In the genomic region with DNA sequence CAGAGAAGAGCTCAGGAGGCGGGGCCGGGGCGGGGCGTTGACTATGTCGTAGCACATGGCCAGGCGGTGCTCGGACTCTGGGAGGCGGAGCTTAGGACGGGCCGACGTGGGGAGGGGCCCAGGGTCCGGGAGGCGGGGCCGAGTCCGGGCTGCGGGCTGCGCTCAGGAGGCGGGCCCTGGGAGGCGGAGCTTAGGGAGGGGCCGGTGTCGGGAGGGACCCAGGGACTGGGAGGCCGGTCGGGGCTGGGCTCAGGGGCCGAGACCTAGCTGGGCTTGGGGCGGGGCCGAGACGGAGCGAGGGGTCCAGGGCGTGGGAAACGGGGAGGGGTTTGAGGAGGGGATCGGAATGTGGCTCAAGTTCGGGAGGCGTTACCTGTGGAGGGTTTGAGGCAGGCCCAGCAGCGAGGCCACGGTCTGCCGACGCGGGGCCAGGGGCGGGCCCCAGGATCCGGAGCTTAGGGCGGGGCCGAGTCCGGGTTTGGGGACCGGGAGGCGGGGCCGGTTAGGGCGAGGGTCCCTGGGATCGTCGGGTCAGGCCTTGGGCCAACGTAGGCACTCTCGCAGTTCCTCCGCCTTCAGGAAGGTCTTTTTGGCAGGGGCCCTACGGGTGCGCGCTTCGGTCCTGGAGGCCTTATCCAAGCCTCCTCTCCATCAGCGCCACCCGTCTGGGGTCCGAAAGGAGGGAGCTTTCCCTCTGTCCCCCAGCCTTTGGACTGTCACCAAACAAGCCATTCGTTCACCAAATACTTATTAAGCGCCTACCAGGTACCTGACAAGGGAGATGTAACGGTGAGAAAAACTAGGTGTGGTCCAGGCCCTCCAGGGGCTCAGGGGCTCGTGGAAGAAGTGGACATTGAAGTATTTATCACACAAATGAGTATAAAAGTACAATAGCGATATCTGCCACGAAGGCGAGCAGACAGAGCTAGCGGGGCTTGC, we compare ENCODE assay signal across 8 cellular contexts. TPM values are rescaled to one million over a fixed set of nuclear protein-coding genes. Genes with fewer than 3 reads are reported as not detected.
A peak's percentile ranks its signal among the peaks of the same experiment; 100 is the strongest.
DNase-seq lines count a peak whose midpoint lies in the region; ATAC-seq and TF ChIP-seq lines count a peak whose summit lies in the region.
"Not testable (repeated sequence)": the region's sequence is repeated elsewhere in the genome, so short reads cannot be mapped to it uniquely, and the experiment has no call there.

No MANE protein-coding gene starts in this region.

- WGBS in psoas muscle, 3 donors, result 1 to 2% (median 2%) methylated on average over 41 to 57 of the region's 67 CpGs

- not testable (repeated sequence) for H3K9ac ChIP-seq in iPS-15b (ENCODE audit: low read depth, low read length)

- H3K36me3 Mint-ChIP-seq in central memory CD8-positive, alpha-beta T cell (ENCODE audit: insufficient read depth), result peaks cover 12% of the 10 kb centered on the region

- peak; percentile 77 for ATAC-seq in HG03103 (IDR thresholded peaks at IDR 0.05; ENCODE audit: low read depth, unreplicated experiment)
- not testable (repeated sequence) for ATAC-seq in central memory CD8-positive, alpha-beta T cell (replicated peaks; ENCODE audit: extremely low read depth, poor library complexity, severe bottlenecking); psoas muscle

- TF ChIP-seq CTCF in GM06990 (IDR thresholded peaks at IDR 0.05; ENCODE audit: insufficient read depth, low read length, poor library complexity, severe bottlenecking); psoas muscle (IDR thresholded peaks at IDR 0.05): not testable (repeated sequence)

- not testable (repeated sequence) for H3K9me3 Mint-ChIP-seq in central memory CD8-positive, alpha-beta T cell

- H3K9me3 ChIP-seq in iPS-15b (ENCODE audit: control insufficient read depth, insufficient read depth, low read length); psoas muscle: not testable (repeated sequence)

- H3K27me3 ChIP-seq in GM06990 (replicated peaks; ENCODE audit: control insufficient read depth, insufficient read depth, low read length); iPS-15b (ENCODE audit: control insufficient read depth, insufficient read depth, low read length); psoas muscle (ENCODE audit: insufficient read depth in 3 of 3, low read length in 2 of 3): not testable (repeated sequence)

- intact Hi-C loops in psoas muscle (cut with DNase I), result loop anchor here in 1 of 2 donors (10.0 kb wide), 1 partner anchor 64 kb away; the partner anchor contains the start of gene NAGPA

- peak overlapping the region; percentile 88 for H3K4me3 Mint-ChIP-seq in central memory CD8-positive, alpha-beta T cell

- not testable (repeated sequence) for H3K4me1 ChIP-seq in iPS-15b (ENCODE audit: control insufficient read depth, insufficient read depth, low read length); psoas muscle

- DNase-seq in GM06990 (ENCODE audit: extremely low read depth, insufficient read length) (peak; percentile 69), NCI-H446 (lab: John Stamatoyannopoulos, UW) (peak; percentile 6 to 67), psoas muscle (peak; percentile 73 to 88)
- peak; percentile 96 for DNase-seq in activated CD4-positive, alpha-beta T cell treated with anti-CD3 and anti-CD28 coated beads, Interleukin-2, amount 50 U/mL, for 1 hour
- peak; percentile 95 to 98 for DNase-seq in central memory CD8-positive, alpha-beta T cell (ENCODE audit: low spot score in 2 of 2)

- H3K27me3 Mint-ChIP-seq in central memory CD8-positive, alpha-beta T cell, result not testable (repeated sequence)

- H3K4me3 ChIP-seq in GM06990 (replicated peaks; ENCODE audit: low read depth, low read length) (peak overlapping the region; percentile 75), iPS-15b (ENCODE audit: low read depth, low read length) (peak overlapping the region; percentile 72), psoas muscle (peak overlapping the region; percentile 78)

- H3K4me1 Mint-ChIP-seq in central memory CD8-positive, alpha-beta T cell, result peaks cover 13% of the 10 kb centered on the region

- H3K27ac Mint-ChIP-seq in central memory CD8-positive, alpha-beta T cell (ENCODE audit: low read depth), result peak overlapping the region; percentile 84

- not testable (repeated sequence) for H3K36me3 ChIP-seq in GM06990 (ENCODE audit: control insufficient read depth, insufficient read depth, low read length); iPS-15b (ENCODE audit: control insufficient read depth, insufficient read depth, low read length); psoas muscle (ENCODE audit: insufficient read depth in 1 of 2, low read depth in 1 of 2)

- H3K27ac ChIP-seq in psoas muscle, result peak overlapping the region; percentile 71
- peak overlapping the region; percentile 52 for H3K27ac ChIP-seq in temporal lobe (ENCODE audit: low read depth, low read length)

RNA-seq across cellular contexts. Expression of gene EEF2KMT, which starts 0.9 kb away (rescaled TPM):
- total RNA-seq in psoas muscle (10 to 100 TPM in 3 of 4 donors, 1 to 10 TPM in 1; 9.9 to 15.0 (median 10.8) TPM), temporal lobe (4.4 TPM)
- 10 to 100 TPM in 2 of 3 donors, 1 to 10 TPM in 1; 8.2 to 22.2 (median 12.8) TPM for polyA plus RNA-seq in psoas muscle

RNA-seq across cellular contexts. Expression of gene ALG1, which starts 26.8 kb away (rescaled TPM):
- total RNA-seq in psoas muscle (1 to 10 TPM; 4.9 to 9.3 (median 6.4) TPM), temporal lobe (8.6 TPM)
- polyA plus RNA-seq in psoas muscle, result 10 to 100 TPM in 2 of 3 donors, 1 to 10 TPM in 1; 7.3 to 13.1 (median 11.2) TPM

RNA-seq across cellular contexts. Expression of gene C16orf89, which starts 32.7 kb away (rescaled TPM):
- total RNA-seq in psoas muscle (1 to 10 TPM in 3 of 4 donors, not detected in 1; 1.2 to 9.3 (median 1.3) TPM), temporal lobe (7.9 TPM)
- under 1 TPM; 0.29 to 0.62 (median 0.57) TPM for polyA plus RNA-seq in psoas muscle

Comparison
In these comparisons a context has a peak if more than half of its experiments do, and no peak if none do; other contexts are left out.
1. DNase-seq: peak in every context shown above with its lines; median percentile 96 in central memory CD8-positive, alpha-beta T cell; 96 in activated CD4-positive, alpha-beta T cell treated with anti-CD3 and anti-CD28 coated beads, Interleukin-2, amount 50 U/mL, for 1 hour; 80 in psoas muscle; 69 in GM06990; 36 in NCI-H446.